ENCODE assay signal across 33 cellular contexts in genomic region chr1:233251321-233251720, GRCh38.
"Had no signal": no experiment of that assay in that cellular context is flagged by ENCODE, and none has a peak within 500 bp of the region (broad histone marks: within the 10 kb centered on the region; RNA-seq: fewer than 3 reads in every experiment).

No MANE protein-coding gene starts in this region.

- H3K9me3 ChIP-seq: adrenal gland, body of pancreas, colonic mucosa, heart left ventricle had no signal

- H3K36me3 ChIP-seq: adrenal gland, colonic mucosa, heart left ventricle had no signal

- H3K4me3 Mint-ChIP-seq: activated CD4-positive, alpha-beta memory T cell treated with anti-CD3 and anti-CD28 coated beads for 36 hours; activated CD4-positive, alpha-beta T cell treated with anti-CD3 and anti-CD28 coated beads for 36 hours; activated CD4-positive, alpha-beta T cell treated with anti-CD3 and anti-CD28 coated beads, Interleukin-2, amount 10 ng/mL, durations not matched to agents 24 days and 14 days; activated CD8-positive, alpha-beta memory T cell treated with anti-CD3 and anti-CD28 coated beads, Interleukin-2, amount 10 ng/mL, durations not matched to agents 7 days and 5 days; activated CD8-positive, alpha-beta T cell treated with anti-CD3 and anti-CD28 coated beads, Interleukin-2, amount 10 ng/mL, durations not matched to agents 7 days and 5 days; activated naive CD4-positive, alpha-beta T cell treated with anti-CD3 and anti-CD28 coated beads for 36 hours; activated naive CD4-positive, alpha-beta T cell treated with anti-CD3 and anti-CD28 coated beads, Interleukin-2, amount 50 U/mL, for 24 hours; activated naive CD8-positive, alpha-beta T cell treated with anti-CD3 and anti-CD28 coated beads for 36 hours; activated naive CD8-positive, alpha-beta T cell treated with anti-CD3 and anti-CD28 coated beads, Interleukin-2, amount 50 U/mL, for 24 hours; activated T-helper 1 cell treated with anti-CD3 and anti-CD28 coated beads, Interleukin-12 subunit alpha, Interleukin-12 subunit beta, Interleukin-2, Interleukin-4 antibody, amounts not matched to agents 30 ng/mL and 10 ng/mL and 1 ng/mL, durations not matched to agents 14 hours and 24 hours and 36 hours; T-helper 17 cell; T-helper 2 cell treated with Interferon-gamma antibody and Interleukin-4, amounts not matched to agents 5 μg/mL and 100 μg/mL, for 36 hours had no signal

- H3K4me1 Mint-ChIP-seq: activated CD4-positive, alpha-beta T cell treated with anti-CD3 and anti-CD28 coated beads for 36 hours; activated CD8-positive, alpha-beta memory T cell treated with anti-CD3 and anti-CD28 coated beads, Interleukin-2, amount 10 ng/mL, durations not matched to agents 7 days and 5 days; activated naive CD4-positive, alpha-beta T cell treated with anti-CD3 and anti-CD28 coated beads, Interleukin-2, amount 50 U/mL, for 24 hours; activated naive CD8-positive, alpha-beta T cell treated with anti-CD3 and anti-CD28 coated beads for 36 hours; activated naive CD8-positive, alpha-beta T cell treated with anti-CD3 and anti-CD28 coated beads, Interleukin-2, amount 50 U/mL, for 24 hours had no signal

- H3K27me3 Mint-ChIP-seq: activated CD4-positive, alpha-beta memory T cell treated with anti-CD3 and anti-CD28 coated beads for 36 hours; activated CD4-positive, alpha-beta T cell treated with anti-CD3 and anti-CD28 coated beads for 36 hours; activated CD4-positive, alpha-beta T cell treated with anti-CD3 and anti-CD28 coated beads, Interleukin-2, amount 10 ng/mL, durations not matched to agents 24 days and 14 days; activated CD8-positive, alpha-beta memory T cell treated with anti-CD3 and anti-CD28 coated beads, Interleukin-2, amount 10 ng/mL, durations not matched to agents 7 days and 5 days; activated naive CD4-positive, alpha-beta T cell treated with anti-CD3 and anti-CD28 coated beads, Interleukin-2, amount 50 U/mL, for 24 hours; activated naive CD8-positive, alpha-beta T cell treated with anti-CD3 and anti-CD28 coated beads for 36 hours; activated naive CD8-positive, alpha-beta T cell treated with anti-CD3 and anti-CD28 coated beads, Interleukin-2, amount 50 U/mL, for 24 hours; T-helper 17 cell had no signal

- H3K9me3 Mint-ChIP-seq: activated CD4-positive, alpha-beta memory T cell treated with anti-CD3 and anti-CD28 coated beads for 36 hours; activated CD4-positive, alpha-beta T cell treated with anti-CD3 and anti-CD28 coated beads, Interleukin-2, amount 10 ng/mL, durations not matched to agents 24 days and 14 days; activated naive CD4-positive, alpha-beta T cell treated with anti-CD3 and anti-CD28 coated beads for 36 hours; activated naive CD4-positive, alpha-beta T cell treated with anti-CD3 and anti-CD28 coated beads, Interleukin-2, amount 50 U/mL, for 24 hours; activated naive CD8-positive, alpha-beta T cell treated with anti-CD3 and anti-CD28 coated beads for 36 hours; activated naive CD8-positive, alpha-beta T cell treated with anti-CD3 and anti-CD28 coated beads, Interleukin-2, amount 50 U/mL, for 24 hours; activated T-helper 1 cell treated with anti-CD3 and anti-CD28 coated beads, Interleukin-12 subunit alpha, Interleukin-12 subunit beta, Interleukin-2, Interleukin-4 antibody, amounts not matched to agents 30 ng/mL and 10 ng/mL and 1 ng/mL, durations not matched to agents 14 hours and 24 hours and 36 hours; activated T-helper 2 cell treated with anti-CD3 and anti-CD28 coated beads, Interferon-gamma antibody, Interleukin-2, Interleukin-4, amounts not matched to agents 10 μg/mL and 5 μg/mL and 100 μg/mL, durations not matched to agents 14 hours and 24 hours and 36 hours; T-helper 2 cell treated with Interferon-gamma antibody and Interleukin-4, amounts not matched to agents 5 μg/mL and 100 μg/mL, for 36 hours had no signal

- ATAC-seq: activated CD4-positive, alpha-beta T cell treated with anti-CD3 and anti-CD28 coated beads for 36 hours; activated CD8-positive, alpha-beta memory T cell treated with anti-CD3 and anti-CD28 coated beads, Interleukin-2, amount 10 ng/mL, durations not matched to agents 7 days and 5 days; activated CD8-positive, alpha-beta T cell treated with anti-CD3 and anti-CD28 coated beads, Interleukin-2, amount 10 ng/mL, durations not matched to agents 7 days and 5 days; activated naive CD8-positive, alpha-beta T cell treated with anti-CD3 and anti-CD28 coated beads, Interleukin-2, amount 50 U/mL, for 24 hours; body of pancreas; esophagus mucosa; heart left ventricle; T-helper 17 cell had no signal

- H3K27ac ChIP-seq: adrenal gland, body of pancreas, colonic mucosa, heart left ventricle, WERI-Rb-1 had no signal

- H3K27ac Mint-ChIP-seq: activated CD4-positive, alpha-beta memory T cell treated with anti-CD3 and anti-CD28 coated beads for 36 hours; activated CD4-positive, alpha-beta T cell treated with anti-CD3 and anti-CD28 coated beads for 36 hours; activated CD4-positive, alpha-beta T cell treated with anti-CD3 and anti-CD28 coated beads, Interleukin-2, amount 10 ng/mL, durations not matched to agents 24 days and 14 days; activated CD8-positive, alpha-beta memory T cell treated with anti-CD3 and anti-CD28 coated beads, Interleukin-2, amount 10 ng/mL, durations not matched to agents 7 days and 5 days; activated CD8-positive, alpha-beta T cell treated with anti-CD3 and anti-CD28 coated beads, Interleukin-2, amount 10 ng/mL, durations not matched to agents 7 days and 5 days; activated naive CD4-positive, alpha-beta T cell treated with anti-CD3 and anti-CD28 coated beads for 36 hours; activated naive CD4-positive, alpha-beta T cell treated with anti-CD3 and anti-CD28 coated beads, Interleukin-2, amount 50 U/mL, for 24 hours; activated naive CD8-positive, alpha-beta T cell treated with anti-CD3 and anti-CD28 coated beads for 36 hours; activated naive CD8-positive, alpha-beta T cell treated with anti-CD3 and anti-CD28 coated beads, Interleukin-2, amount 50 U/mL, for 24 hours; activated T-helper 1 cell treated with anti-CD3 and anti-CD28 coated beads, Interleukin-12 subunit alpha, Interleukin-12 subunit beta, Interleukin-2, Interleukin-4 antibody, amounts not matched to agents 30 ng/mL and 10 ng/mL and 1 ng/mL, durations not matched to agents 14 hours and 24 hours and 36 hours; activated T-helper 2 cell treated with anti-CD3 and anti-CD28 coated beads, Interferon-gamma antibody, Interleukin-2, Interleukin-4, amounts not matched to agents 10 μg/mL and 5 μg/mL and 100 μg/mL, durations not matched to agents 14 hours and 24 hours and 36 hours; T-helper 17 cell; T-helper 2 cell treated with Interferon-gamma antibody and Interleukin-4, amounts not matched to agents 5 μg/mL and 100 μg/mL, for 36 hours had no signal

- H3K4me1 ChIP-seq: colonic mucosa had no signal

- H3K27me3 ChIP-seq: adrenal gland, body of pancreas, colonic mucosa, heart left ventricle had no signal

- H3K4me3 ChIP-seq: adrenal gland, body of pancreas, colonic mucosa, heart left ventricle had no signal

- DNase-seq: activated CD4-positive, alpha-beta memory T cell treated with anti-CD3 and anti-CD28 coated beads for 36 hours; activated CD4-positive, alpha-beta T cell treated with anti-CD3 and anti-CD28 coated beads for 36 hours; activated CD4-positive, alpha-beta T cell treated with anti-CD3 and anti-CD28 coated beads, Interleukin-2, amount 10 ng/mL, durations not matched to agents 24 days and 14 days; activated CD4-positive, CD25-positive, alpha-beta regulatory T cell; activated CD4-positive, CD25-positive, alpha-beta regulatory T cell treated with anti-CD3 and anti-CD28 coated beads, Interleukin-2, amount 50 U/mL, for 72 hours; activated CD8-positive, alpha-beta memory T cell treated with anti-CD3 and anti-CD28 coated beads, Interleukin-2, amount 10 ng/mL, durations not matched to agents 7 days and 5 days; activated CD8-positive, alpha-beta memory T cell treated with anti-CD3 and anti-CD28 coated beads, Interleukin-2, amount 50 U/mL, for 4 hours; activated CD8-positive, alpha-beta T cell treated with anti-CD3 and anti-CD28 coated beads, Interleukin-2, amount 10 ng/mL, durations not matched to agents 7 days and 5 days; activated effector memory CD4-positive, alpha-beta T cell treated with anti-CD3 and anti-CD28 coated beads, Interleukin-2, amount 50 U/mL, for 16 hours; activated naive CD4-positive, alpha-beta T cell treated with anti-CD3 and anti-CD28 coated beads for 36 hours; activated naive CD8-positive, alpha-beta T cell treated with anti-CD3 and anti-CD28 coated beads for 36 hours; activated naive CD8-positive, alpha-beta T cell treated with anti-CD3 and anti-CD28 coated beads, Interleukin-2, amount 50 U/mL, for 24 hours; activated T-cell treated with anti-CD3 and anti-CD28 coated beads, Interleukin-2, amount 50 U/mL, for 1 hour; activated T-cell treated with anti-CD3 and anti-CD28 coated beads, Interleukin-2, amount 50 U/mL, for 48 hours; adrenal gland; amygdala; aorta; body of pancreas; caudate nucleus; cerebellar nuclear complex; colonic mucosa; effector CD8-positive, alpha-beta T cell; foreskin fibroblast; glutamatergic neuron; heart left ventricle; T-helper 17 cell; T1000; WERI-Rb-1 had no signal
